In genomic region chr20:57248132-57248797, GRCh38 we compare ENCODE assay signal across 17 cellular contexts. TPM values are rescaled to one million over a fixed set of nuclear protein-coding genes. Genes with fewer than 3 reads are reported as not detected.
DNase-seq lines count a peak whose midpoint lies in the region; ATAC-seq and TF ChIP-seq lines count a peak whose summit lies in the region.
"Had no signal": no experiment of that assay in that cellular context is flagged by ENCODE, and none has a peak within 500 bp of the region (broad histone marks: within the 10 kb centered on the region; RNA-seq: fewer than 3 reads in every experiment).

No MANE protein-coding gene starts in this region.

- H3K79me2 ChIP-seq in OCI-LY7 (ENCODE audit: insufficient read depth, low read depth, low read length): peaks cover 100% of the 10 kb centered on the region

- peak overlapping the region; percentile 59 for H3K4me2 ChIP-seq in OCI-LY7 (ENCODE audit: low read length)
- H3K4me2 ChIP-seq: KMS-11 had no signal

- no peaks in the 10 kb centered on the region for H3K9me2 ChIP-seq in OCI-LY7 (ENCODE audit: insufficient read depth, low read length)

- peak; percentile 41 for DNase-seq in A673 (ENCODE audit: low spot score)
- DNase-seq in Daoy (ENCODE audit: low read depth): peak; percentile 49
- DNase-seq in OCI-LY7 (ENCODE audit: low spot score): peak; percentile 34
- no peak for DNase-seq in NCI-H2196 (lab: John Stamatoyannopoulos, UW; ENCODE audit: unreplicated experiment)
- DNase-seq: H7, NCI-H1092, NCI-H146, NCI-H2081, NCI-H510A treated with DMSO at 0.1 percent for 48 hours, SHP77 treated with DMSO at 0.1 percent for 48 hours had no signal

- H3K4me1 ChIP-seq in A673 (ENCODE audit: insufficient read depth, low read length, poor library complexity, severe bottlenecking): peaks cover 35% of the 10 kb centered on the region
- peaks cover 96% of the 10 kb centered on the region for H3K4me1 ChIP-seq in OCI-LY7 (ENCODE audit: insufficient read depth, low read length, poor library complexity, severe bottlenecking)

- ATAC-seq in HG02610 (IDR thresholded peaks at IDR 0.05; ENCODE audit: unreplicated experiment) (no peak), HG02571 (IDR thresholded peaks at IDR 0.05; ENCODE audit: unreplicated experiment) (no peak)

- POLR2A ChIA-PET in A673 (lab: Charles Lee; ENCODE audit: low non-redundant PET) (no interaction called here), OCI-LY7 (lab: Charles Lee) (interaction anchor here (0.8 to 1.4 kb wide), 6 partner anchors 9 to 84 kb away, joined by 3 to 6 read pairs (median 4); no protein-coding TSS in a partner anchor)

- peaks cover 26% of the 10 kb centered on the region for H3K4me1 Mint-ChIP-seq in nephron

- CTCF ChIA-PET in A673 (lab: Charles Lee): no interaction called here
- CTCF ChIA-PET in OCI-LY7 (lab: Charles Lee; ENCODE audit: unreplicated experiment): interaction anchor here (0.6 kb wide), 1 partner anchor 79 kb away, joined by 3 read pairs; no protein-coding TSS in a partner anchor

- H3K27me3 Mint-ChIP-seq in nephron (ENCODE audit: low read depth): peaks cover 16% of the 10 kb centered on the region

- H3K9me3 Mint-ChIP-seq in nephron: peaks cover 2% of the 10 kb centered on the region

- no peaks in the 10 kb centered on the region for H3K27me3 ChIP-seq in A673 (replicated peaks; ENCODE audit: insufficient read depth, low read depth, low read length, poor library complexity)

- H4K20me1 ChIP-seq in OCI-LY7 (ENCODE audit: insufficient read depth, low read length): no peaks in the 10 kb centered on the region

- H3K36me3 ChIP-seq in A673 (ENCODE audit: insufficient read depth, low read length, poor library complexity, severe bottlenecking): no peaks in the 10 kb centered on the region
- H3K36me3 ChIP-seq in OCI-LY7 (ENCODE audit: insufficient read depth, low read length): peaks cover 29% of the 10 kb centered on the region

- peak overlapping the region; percentile 81 to 90 (median 82) for H3K27ac Mint-ChIP-seq in nephron

- H2AFZ ChIP-seq in OCI-LY7 (ENCODE audit: low read length): no peak overlapping the region

- no TSS peak for BruUV-seq in A673 (replicated peaks; lab: Mats Ljungman, UMichigan)
- BruUV-seq in OCI-LY7 (replicated peaks; lab: Mats Ljungman, UMichigan): no TSS peak

- H3K4me3 ChIP-seq in A673 (ENCODE audit: low read depth, low read length, poor library complexity, severe bottlenecking) (no peak overlapping the region), OCI-LY7 (ENCODE audit: low read depth, low read length, poor library complexity, severe bottlenecking) (peak overlapping the region; percentile 29)

- H3K9me3 ChIP-seq in A673 (ENCODE audit: low read depth, low read length, poor library complexity, severe bottlenecking): no peaks in the 10 kb centered on the region
- H3K9me3 ChIP-seq in OCI-LY7 (ENCODE audit: low read length): no peaks in the 10 kb centered on the region

- H3K4me3 Mint-ChIP-seq in nephron: no peak overlapping the region

- peaks cover 7% of the 10 kb centered on the region for H3K36me3 Mint-ChIP-seq in nephron (ENCODE audit: low read depth)

- TF ChIP-seq CTCF in A673 (conservative IDR thresholded peaks at IDR 0.05; ENCODE audit: low read depth, low read length) (no peak), OCI-LY7 (conservative IDR thresholded peaks at IDR 0.05; ENCODE audit: low read length) (no peak), nephron (IDR thresholded peaks at IDR 0.05; ENCODE audit: unreplicated experiment in 3 of 3) (no peak)

- no peak overlapping the region for H3K27ac ChIP-seq in A673 (ENCODE audit: low read depth, low read length, poor library complexity, severe bottlenecking)
- H3K27ac ChIP-seq in OCI-LY7 (ENCODE audit: low read depth, low read length, poor library complexity, severe bottlenecking): peak overlapping the region; percentile 65
- H3K27ac ChIP-seq: C4-2B, HL-60, KMS-11 had no signal

- intact Hi-C loops in A673 (cut with micrococcal nuclease; ENCODE audit: unreplicated experiment): no loop called here
- intact Hi-C loops in OCI-LY7 (cut with micrococcal nuclease; ENCODE audit: unreplicated experiment): loop anchor here (5.0 to 10.0 kb wide), 2 partner anchors 69 to 153 kb away; no protein-coding TSS in a partner anchor

RNA-seq across cellular contexts. Expression of gene BMP7, which starts 18.2 kb away (rescaled TPM):
- total RNA-seq in A673 (2021) (7.5 and 18.9 TPM in 2 replicates), OCI-LY7 (2022) (2.2 and 3.7 TPM in 2 replicates)
- total RNA-seq in Daoy (2014; rRNA removed; shearing (Covaris generic)): 11.5 and 12.7 TPM in 2 replicates
- 72.2 and 94.2 TPM in 2 replicates for total RNA-seq in OCI-LY7 (2014; rRNA removed; shearing (Covaris generic))
- total RNA-seq: MCF 10A had no signal
